Comparison of ENCODE assay signal across 1 cellular context in genomic region chr2:233013027-233013461, GRCh38.
TF ChIP-seq lines count a peak whose summit lies in the region.

TSS of gene NGEF (minus strand) at chr2:233013256. CDS start at chr2:232974890, 38,366 bp downstream.

TF ChIP-seq in HepG2, 621 proteins besides CTCF, POLR2A, EP300 and RAD21 (continued from another document and continues in another):
- no peak; the same call in 1 of the 2 replicates for TF ChIP-seq ZXDC (CRISPR knock-in tag; IDR thresholded peaks at IDR 0.05)
- TF ChIP-seq POLR2G (IDR thresholded peaks at IDR 0.05; ENCODE audit: low read depth, low read length), result peak; percentile 95
- no peak; the same call in 1 of the 2 replicates for TF ChIP-seq ZNF430 (CRISPR knock-in tag; IDR thresholded peaks at IDR 0.05)
- TF ChIP-seq E2F1 (CRISPR knock-in tag; IDR thresholded peaks at IDR 0.05), result no peak; the same call in 1 of the 2 replicates
- TF ChIP-seq HNF1B (CRISPR knock-in tag; IDR thresholded peaks at IDR 0.05), result peak; percentile 94
- peak; percentile 47; the same call in 1 of the 2 replicates for TF ChIP-seq MNT (IDR thresholded peaks at IDR 0.05)
- no peak for TF ChIP-seq ISX (CRISPR knock-in tag; conservative IDR thresholded peaks at IDR 0.05)
- no peak for TF ChIP-seq CC2D1A (CRISPR knock-in tag; IDR thresholded peaks at IDR 0.05)
- TF ChIP-seq ZNF335 (CRISPR knock-in tag; IDR thresholded peaks at IDR 0.05), result no peak
- no peak for TF ChIP-seq ZNF136 (CRISPR knock-in tag; IDR thresholded peaks at IDR 0.05; ENCODE audit: low read depth)
- TF ChIP-seq ZNF639 (CRISPR knock-in tag; conservative IDR thresholded peaks at IDR 0.05), result no peak; the same call in 1 of the 2 replicates
- TF ChIP-seq DRAP1 (CRISPR knock-in tag; IDR thresholded peaks at IDR 0.05), result peak; percentile 83
- no peak; the same call in 1 of the 2 replicates for TF ChIP-seq ZNF460 (CRISPR knock-in tag; IDR thresholded peaks at IDR 0.05; ENCODE audit: borderline replicate concordance)
- no peak for TF ChIP-seq ZNF703 (CRISPR knock-in tag; IDR thresholded peaks at IDR 0.05; ENCODE audit: borderline replicate concordance)
- no peak for TF ChIP-seq HES4 (CRISPR knock-in tag; IDR thresholded peaks at IDR 0.05; ENCODE audit: borderline replicate concordance)
- TF ChIP-seq ZNF20 (CRISPR knock-in tag; IDR thresholded peaks at IDR 0.05), result no peak
- TF ChIP-seq ESRRA (CRISPR knock-in tag; IDR thresholded peaks at IDR 0.05; ENCODE audit: low read depth), result peak; percentile 80
- TF ChIP-seq GABPB1 (CRISPR knock-in tag; IDR thresholded peaks at IDR 0.05), result peak; percentile 83
- no peak for TF ChIP-seq THAP7 (CRISPR knock-in tag; IDR thresholded peaks at IDR 0.05)
- no peak for TF ChIP-seq SP2 (CRISPR knock-in tag; IDR thresholded peaks at IDR 0.05)
- TF ChIP-seq BORCS8-MEF2B (CRISPR knock-in tag; IDR thresholded peaks at IDR 0.05), result peak; percentile 87
- TF ChIP-seq IKZF4 (CRISPR knock-in tag; IDR thresholded peaks at IDR 0.05; ENCODE audit: borderline replicate concordance, low read depth, not compliant biosample characterization), result peak; percentile 68
- peak; percentile 80 for TF ChIP-seq BRF2 (CRISPR knock-in tag; IDR thresholded peaks at IDR 0.05)
- TF ChIP-seq MIER3 (CRISPR knock-in tag; IDR thresholded peaks at IDR 0.05; ENCODE audit: borderline replicate concordance), result peak; percentile 84; the same call in 1 of the 2 replicates
- no peak for TF ChIP-seq ZNF30 (CRISPR knock-in tag; IDR thresholded peaks at IDR 0.05)
- peak; percentile 75 for TF ChIP-seq ZEB1 (IDR thresholded peaks at IDR 0.05; ENCODE audit: insufficient replicate concordance, low read depth)
- no peak for TF ChIP-seq SATB2 (CRISPR knock-in tag; IDR thresholded peaks at IDR 0.05)
- TF ChIP-seq ZNF329 (CRISPR knock-in tag; IDR thresholded peaks at IDR 0.05; ENCODE audit: low read depth), result no peak
- peak; percentile 68 for TF ChIP-seq TFDP2 (CRISPR knock-in tag; IDR thresholded peaks at IDR 0.05)
- TF ChIP-seq NAIF1 (CRISPR knock-in tag; IDR thresholded peaks at IDR 0.05; ENCODE audit: borderline replicate concordance), result no peak
- no peak for TF ChIP-seq MEF2D (CRISPR knock-in tag; IDR thresholded peaks at IDR 0.05)
- peak; percentile 87; the same call in 1 of the 2 replicates for TF ChIP-seq IRF2 (CRISPR knock-in tag; IDR thresholded peaks at IDR 0.05)
- TF ChIP-seq FOXJ3 (CRISPR knock-in tag; IDR thresholded peaks at IDR 0.05; ENCODE audit: borderline replicate concordance), result peak; percentile 80
- TF ChIP-seq ZNF432 (CRISPR knock-in tag; IDR thresholded peaks at IDR 0.05; ENCODE audit: borderline replicate concordance), result no peak
- TF ChIP-seq KMT2B (CRISPR knock-in tag; IDR thresholded peaks at IDR 0.05), result peak; percentile 66; the same call in 1 of the 2 replicates
- no peak for TF ChIP-seq DMTF1 (CRISPR knock-in tag; IDR thresholded peaks at IDR 0.05)
- TF ChIP-seq RBM22 (optimal IDR thresholded peaks at IDR 0.05; ENCODE audit: low read length), result no peak
- TF ChIP-seq ZNF672 (CRISPR knock-in tag; IDR thresholded peaks at IDR 0.05), result no peak
- TF ChIP-seq KAT7 (CRISPR knock-in tag; IDR thresholded peaks at IDR 0.05; ENCODE audit: borderline replicate concordance), result no peak
- no peak for TF ChIP-seq ZNF550 (CRISPR knock-in tag; IDR thresholded peaks at IDR 0.05; ENCODE audit: borderline replicate concordance)
- TF ChIP-seq MAF1 (CRISPR knock-in tag; IDR thresholded peaks at IDR 0.05; ENCODE audit: borderline replicate concordance), result no peak
- TF ChIP-seq GATA4 (IDR thresholded peaks at IDR 0.05; ENCODE audit: borderline replicate concordance, low read depth), result no peak
- TF ChIP-seq ZNF549 (CRISPR knock-in tag; IDR thresholded peaks at IDR 0.05), result peak; percentile 41; the same call in 1 of the 2 replicates
- peak; percentile 92 for TF ChIP-seq ZNF878 (CRISPR knock-in tag; IDR thresholded peaks at IDR 0.05)
- no peak for TF ChIP-seq DNMT1 (CRISPR knock-in tag; IDR thresholded peaks at IDR 0.05)
